Comparison of ENCODE assay signal across 14 cellular contexts in genomic region chr2:133885847-133886246, GRCh38.
A peak's percentile ranks its signal among the peaks of the same experiment; 100 is the strongest.
DNase-seq lines count a peak whose midpoint lies in the region; ATAC-seq and TF ChIP-seq lines count a peak whose summit lies in the region.
"Had no signal": no experiment of that assay in that cellular context is flagged by ENCODE, and none has a peak within 500 bp of the region (broad histone marks: within the 10 kb centered on the region; RNA-seq: fewer than 3 reads in every experiment).

No MANE protein-coding gene starts in this region.

- H3K4me2 ChIP-seq in GM23338 = no peak overlapping the region

- H3K9me3 ChIP-seq in stomach = no peaks in the 10 kb centered on the region
- H3K9me3 ChIP-seq: BLaER1 treated with 17β-estradiol and CSF1 and Interleukin-3, amounts not matched to agents 10 nM and 100 nM; HAP-1; MG63 had no signal

- intact Hi-C loops in stomach (cut with DNase I; ENCODE audit: low total_unique reads) = no loop called here

- H4K20me1 ChIP-seq in GM23338 (replicated peaks; ENCODE audit: insufficient read depth) = no peaks in the 10 kb centered on the region
- H4K20me1 ChIP-seq: BLaER1 treated with 17β-estradiol and CSF1 and Interleukin-3, amounts not matched to agents 10 nM and 100 nM had no signal

- H3K27ac ChIP-seq in GM23338 (ENCODE audit: low read depth) (no peak overlapping the region), foreskin keratinocyte (no peak overlapping the region), stomach (no peak overlapping the region)
- H3K27ac ChIP-seq: BLaER1 treated with 17β-estradiol and CSF1 and Interleukin-3, amounts not matched to agents 10 nM and 100 nM had no signal

- H3K27me3 ChIP-seq in GM23338 (ENCODE audit: insufficient read depth) = no peaks in the 10 kb centered on the region
- peaks cover 41% of the 10 kb centered on the region for H3K27me3 ChIP-seq in foreskin keratinocyte
- H3K27me3 ChIP-seq in stomach = peaks cover 0 to 17% (median 0%) of the 10 kb centered on the region in 3 donors
- H3K27me3 ChIP-seq: BLaER1 treated with 17β-estradiol and CSF1 and Interleukin-3, amounts not matched to agents 10 nM and 100 nM; MG63 had no signal

- TF ChIP-seq POLR2A in stomach (IDR thresholded peaks at IDR 0.05) = no peak

- no peak overlapping the region for H3K27ac Mint-ChIP-seq in GM23338
- H3K27ac Mint-ChIP-seq: activated naive CD8-positive, alpha-beta T cell treated with anti-CD3 and anti-CD28 coated beads, Interleukin-2, amount 50 U/mL, for 24 hours had no signal

- ATAC-seq in GM23338 (peak; percentile 61), foreskin keratinocyte (peak; percentile 90), HG02588 (IDR thresholded peaks at IDR 0.05; ENCODE audit: unreplicated experiment) (no peak), HG03095 (IDR thresholded peaks at IDR 0.05; ENCODE audit: unreplicated experiment) (no peak)
- ATAC-seq: activated naive CD8-positive, alpha-beta T cell treated with anti-CD3 and anti-CD28 coated beads, Interleukin-2, amount 50 U/mL, for 24 hours had no signal

- no peaks in the 10 kb centered on the region; the same call in 2 of the 3 replicates for H3K9me3 Mint-ChIP-seq in GM23338
- H3K9me3 Mint-ChIP-seq: activated naive CD8-positive, alpha-beta T cell treated with anti-CD3 and anti-CD28 coated beads, Interleukin-2, amount 50 U/mL, for 24 hours had no signal

- H2AFZ ChIP-seq in GM23338 = 0 out of 2 replicates have a peak overlapping the region, but pooled peaks have one; percentile 34

- H3K36me3 ChIP-seq in GM23338 (ENCODE audit: insufficient read depth) (no peaks in the 10 kb centered on the region), stomach (no peaks in the 10 kb centered on the region)
- H3K36me3 ChIP-seq: BLaER1 treated with 17β-estradiol and CSF1 and Interleukin-3, amounts not matched to agents 10 nM and 100 nM; HAP-1; MG63 had no signal

- DNase-seq in GM23338 (ENCODE audit: low spot score) (no peak), RPMI7951 (ENCODE audit: low read depth) (peak; percentile 47), foreskin keratinocyte (peak; percentile 49 to 79), stomach (peak; percentile 46)
- no peak for DNase-seq in stimulated activated naive CD4-positive, alpha-beta T cell treated with Interleukin-2 at 50 U/mL for 16 hours (lab: John Stamatoyannopoulos, UW)
- DNase-seq: activated naive CD8-positive, alpha-beta T cell treated with anti-CD3 and anti-CD28 coated beads, Interleukin-2, amount 50 U/mL, for 24 hours; central memory CD4-positive, alpha-beta T cell; effector CD8-positive, alpha-beta T cell; MG63; small intestine had no signal

- H3K27me3 Mint-ChIP-seq in GM23338 (ENCODE audit: insufficient read depth, low read depth, poor library complexity) = peaks cover 5% of the 10 kb centered on the region

- no peaks in the 10 kb centered on the region for H3K9me2 ChIP-seq in GM23338 (ENCODE audit: insufficient read depth)

- TF ChIP-seq CTCF in GM23338 (conservative IDR thresholded peaks at IDR 0.05; ENCODE audit: low read depth in 2 of 2) (no peak), foreskin keratinocyte (conservative IDR thresholded peaks at IDR 0.05) (no peak), stomach (IDR thresholded peaks at IDR 0.05) (no peak)

- no peaks in the 10 kb centered on the region; the same call in 1 of the 2 replicates for H3K4me1 ChIP-seq in GM23338 (ENCODE audit: insufficient read depth)
- peaks cover 11% of the 10 kb centered on the region for H3K4me1 ChIP-seq in foreskin keratinocyte
- peaks cover 8 to 15% (median 12%) of the 10 kb centered on the region in 4 donors for H3K4me1 ChIP-seq in stomach
- H3K4me1 ChIP-seq: HAP-1 had no signal

- H3K36me3 Mint-ChIP-seq in GM23338 (ENCODE audit: low read depth) = no peaks in the 10 kb centered on the region

- H3K4me3 ChIP-seq in GM23338 = no peak overlapping the region
- H3K4me3 ChIP-seq in stomach = no peak overlapping the region
- H3K4me3 ChIP-seq: BLaER1 treated with 17β-estradiol and CSF1 and Interleukin-3, amounts not matched to agents 10 nM and 100 nM; HAP-1; MG63 had no signal

- no peaks in the 10 kb centered on the region for H3F3A ChIP-seq in GM23338 (replicated peaks; ENCODE audit: low read depth)

- 20 to 48% (median 40%) methylated on average over 5 of the region's 5 CpGs for WGBS in stomach, 5 donors

- H3K4me1 Mint-ChIP-seq in GM23338 = peaks cover 12% of the 10 kb centered on the region
- H3K4me1 Mint-ChIP-seq: activated naive CD8-positive, alpha-beta T cell treated with anti-CD3 and anti-CD28 coated beads, Interleukin-2, amount 50 U/mL, for 24 hours had no signal

- no peak overlapping the region for H3K4me3 Mint-ChIP-seq in GM23338
- H3K4me3 Mint-ChIP-seq: activated naive CD8-positive, alpha-beta T cell treated with anti-CD3 and anti-CD28 coated beads, Interleukin-2, amount 50 U/mL, for 24 hours had no signal

- no peak for TF ChIP-seq EP300 in stomach (IDR thresholded peaks at IDR 0.05)

- no peaks in the 10 kb centered on the region for H3K79me2 ChIP-seq in GM23338 (replicated peaks; ENCODE audit: insufficient read depth)

TF ChIP-seq in GM23338, 12 proteins besides CTCF, POLR2A, EP300 and RAD21 (continues in another document):
- TF ChIP-seq ETS1 (IDR thresholded peaks at IDR 0.05) = no peak
- TF ChIP-seq NANOG (IDR thresholded peaks at IDR 0.05; ENCODE audit: borderline replicate concordance) = no peak
- TF ChIP-seq JUNB (IDR thresholded peaks at IDR 0.05; ENCODE audit: unreplicated experiment) = no peak
- TF ChIP-seq ZNF331 (CRISPR knock-in tag; IDR thresholded peaks at IDR 0.05; ENCODE audit: low read depth) = no peak
- no peak for TF ChIP-seq STAT1 (IDR thresholded peaks at IDR 0.05; ENCODE audit: unreplicated experiment)
- TF ChIP-seq REST (IDR thresholded peaks at IDR 0.05; ENCODE audit: unreplicated experiment) = no peak
- TF ChIP-seq POLR2AphosphoS5 (IDR thresholded peaks at IDR 0.05; ENCODE audit: low read depth) = no peak
- no peak for TF ChIP-seq EZH2 (IDR thresholded peaks at IDR 0.05; ENCODE audit: low read depth, unreplicated experiment)

Comparison
In these comparisons a context has a peak if more than half of its experiments do, and no peak if none do; other contexts are left out.
1. ATAC-seq: peak in GM23338 (single experiment) and foreskin keratinocyte (single experiment); none in HG02588 (single experiment) and HG03095 (single experiment).
2. DNase-seq: peak in RPMI7951 (single experiment), foreskin keratinocyte (2 of 2) and stomach (single experiment); none in GM23338 (single experiment) and stimulated activated naive CD4-positive, alpha-beta T cell treated with Interleukin-2 at 50 U/mL for 16 hours (single experiment).